In the genomic region with DNA sequence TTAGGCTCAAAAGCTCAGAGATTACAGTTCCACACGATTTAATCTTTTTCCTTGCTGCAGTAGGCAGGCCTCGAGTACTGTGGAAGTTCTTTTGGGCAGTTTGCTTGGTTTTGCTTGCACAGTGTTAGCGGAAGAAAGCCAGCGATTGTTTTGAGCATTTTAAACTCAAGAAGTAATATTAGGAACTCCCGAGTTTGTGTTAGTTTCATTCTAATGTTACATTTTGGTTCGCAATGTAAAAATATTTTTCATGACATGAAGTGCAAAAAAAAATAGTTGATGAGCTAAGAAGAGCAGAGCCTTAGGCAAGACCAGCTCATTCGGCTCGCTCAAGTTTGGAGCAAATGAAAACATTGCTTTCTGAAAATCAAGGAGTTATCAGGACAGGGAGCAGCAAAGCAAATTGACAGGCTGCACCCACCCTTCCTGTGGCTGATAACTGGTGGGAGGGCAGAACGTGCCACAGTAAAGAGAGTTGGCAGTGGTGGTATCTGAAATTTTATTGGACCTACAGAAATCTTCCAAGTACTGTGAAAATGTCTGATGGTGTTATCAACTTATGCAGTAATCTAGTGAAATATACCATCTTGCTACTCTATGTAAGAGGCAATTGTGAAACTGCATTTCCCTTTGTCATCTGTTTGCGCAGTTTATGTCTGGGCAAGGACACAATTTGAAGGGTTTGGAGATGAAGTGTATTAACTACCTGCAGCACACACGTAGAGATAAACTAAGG, we compare ENCODE assay signal across 2 cellular contexts.
TF ChIP-seq lines count a peak whose summit lies in the region.

No MANE protein-coding gene starts in this region.

TF ChIP-seq in SK-N-SH, 30 proteins besides CTCF, POLR2A, EP300 and RAD21 (continued from another document):
- TF ChIP-seq, protein P1, sequence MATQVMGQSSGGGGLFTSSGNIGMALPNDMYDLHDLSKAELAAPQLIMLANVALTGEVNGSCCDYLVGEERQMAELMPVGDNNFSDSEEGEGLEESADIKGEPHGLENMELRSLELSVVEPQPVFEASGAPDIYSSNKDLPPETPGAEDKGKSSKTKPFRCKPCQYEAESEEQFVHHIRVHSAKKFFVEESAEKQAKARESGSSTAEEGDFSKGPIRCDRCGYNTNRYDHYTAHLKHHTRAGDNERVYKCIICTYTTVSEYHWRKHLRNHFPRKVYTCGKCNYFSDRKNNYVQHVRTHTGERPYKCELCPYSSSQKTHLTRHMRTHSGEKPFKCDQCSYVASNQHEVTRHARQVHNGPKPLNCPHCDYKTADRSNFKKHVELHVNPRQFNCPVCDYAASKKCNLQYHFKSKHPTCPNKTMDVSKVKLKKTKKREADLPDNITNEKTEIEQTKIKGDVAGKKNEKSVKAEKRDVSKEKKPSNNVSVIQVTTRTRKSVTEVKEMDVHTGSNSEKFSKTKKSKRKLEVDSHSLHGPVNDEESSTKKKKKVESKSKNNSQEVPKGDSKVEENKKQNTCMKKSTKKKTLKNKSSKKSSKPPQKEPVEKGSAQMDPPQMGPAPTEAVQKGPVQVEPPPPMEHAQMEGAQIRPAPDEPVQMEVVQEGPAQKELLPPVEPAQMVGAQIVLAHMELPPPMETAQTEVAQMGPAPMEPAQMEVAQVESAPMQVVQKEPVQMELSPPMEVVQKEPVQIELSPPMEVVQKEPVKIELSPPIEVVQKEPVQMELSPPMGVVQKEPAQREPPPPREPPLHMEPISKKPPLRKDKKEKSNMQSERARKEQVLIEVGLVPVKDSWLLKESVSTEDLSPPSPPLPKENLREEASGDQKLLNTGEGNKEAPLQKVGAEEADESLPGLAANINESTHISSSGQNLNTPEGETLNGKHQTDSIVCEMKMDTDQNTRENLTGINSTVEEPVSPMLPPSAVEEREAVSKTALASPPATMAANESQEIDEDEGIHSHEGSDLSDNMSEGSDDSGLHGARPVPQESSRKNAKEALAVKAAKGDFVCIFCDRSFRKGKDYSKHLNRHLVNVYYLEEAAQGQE (IDR thresholded peaks at IDR 0.05; ENCODE audit: low read depth, low read length): no peak
- no peak for TF ChIP-seq RFX5 (IDR thresholded peaks at IDR 0.05; ENCODE audit: low read length)
- no peak for TF ChIP-seq YY1 (IDR thresholded peaks at IDR 0.05; ENCODE audit: low read depth)
- TF ChIP-seq, protein P2, sequence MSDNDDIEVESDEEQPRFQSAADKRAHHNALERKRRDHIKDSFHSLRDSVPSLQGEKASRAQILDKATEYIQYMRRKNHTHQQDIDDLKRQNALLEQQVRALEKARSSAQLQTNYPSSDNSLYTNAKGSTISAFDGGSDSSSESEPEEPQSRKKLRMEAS (IDR thresholded peaks at IDR 0.05; ENCODE audit: low read depth): no peak
- no peak for TF ChIP-seq FOXJ3 (CRISPR knock-in tag; IDR thresholded peaks at IDR 0.05)

TF ChIP-seq in SK-N-SH treated with all-trans-retinoic acid at 6 μM for 48 hours, 23 proteins besides CTCF, POLR2A, EP300 and RAD21 (continued from another document):
- no peak for TF ChIP-seq ESRRG (CRISPR knock-in tag; IDR thresholded peaks at IDR 0.05)
- no peak for TF ChIP-seq RARB (CRISPR knock-in tag; IDR thresholded peaks at IDR 0.05)
- TF ChIP-seq, protein P3, sequence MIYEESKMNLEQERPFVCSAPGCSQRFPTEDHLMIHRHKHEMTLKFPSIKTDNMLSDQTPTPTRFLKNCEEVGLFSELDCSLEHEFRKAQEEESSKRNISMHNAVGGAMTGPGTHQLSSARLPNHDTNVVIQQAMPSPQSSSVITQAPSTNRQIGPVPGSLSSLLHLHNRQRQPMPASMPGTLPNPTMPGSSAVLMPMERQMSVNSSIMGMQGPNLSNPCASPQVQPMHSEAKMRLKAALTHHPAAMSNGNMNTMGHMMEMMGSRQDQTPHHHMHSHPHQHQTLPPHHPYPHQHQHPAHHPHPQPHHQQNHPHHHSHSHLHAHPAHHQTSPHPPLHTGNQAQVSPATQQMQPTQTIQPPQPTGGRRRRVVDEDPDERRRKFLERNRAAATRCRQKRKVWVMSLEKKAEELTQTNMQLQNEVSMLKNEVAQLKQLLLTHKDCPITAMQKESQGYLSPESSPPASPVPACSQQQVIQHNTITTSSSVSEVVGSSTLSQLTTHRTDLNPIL (CRISPR knock-in tag; IDR thresholded peaks at IDR 0.05; ENCODE audit: low read depth): no peak
- TF ChIP-seq, protein P4, sequence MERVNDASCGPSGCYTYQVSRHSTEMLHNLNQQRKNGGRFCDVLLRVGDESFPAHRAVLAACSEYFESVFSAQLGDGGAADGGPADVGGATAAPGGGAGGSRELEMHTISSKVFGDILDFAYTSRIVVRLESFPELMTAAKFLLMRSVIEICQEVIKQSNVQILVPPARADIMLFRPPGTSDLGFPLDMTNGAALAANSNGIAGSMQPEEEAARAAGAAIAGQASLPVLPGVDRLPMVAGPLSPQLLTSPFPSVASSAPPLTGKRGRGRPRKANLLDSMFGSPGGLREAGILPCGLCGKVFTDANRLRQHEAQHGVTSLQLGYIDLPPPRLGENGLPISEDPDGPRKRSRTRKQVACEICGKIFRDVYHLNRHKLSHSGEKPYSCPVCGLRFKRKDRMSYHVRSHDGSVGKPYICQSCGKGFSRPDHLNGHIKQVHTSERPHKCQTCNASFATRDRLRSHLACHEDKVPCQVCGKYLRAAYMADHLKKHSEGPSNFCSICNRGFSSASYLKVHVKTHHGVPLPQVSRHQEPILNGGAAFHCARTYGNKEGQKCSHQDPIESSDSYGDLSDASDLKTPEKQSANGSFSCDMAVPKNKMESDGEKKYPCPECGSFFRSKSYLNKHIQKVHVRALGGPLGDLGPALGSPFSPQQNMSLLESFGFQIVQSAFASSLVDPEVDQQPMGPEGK (CRISPR knock-in tag; IDR thresholded peaks at IDR 0.05; ENCODE audit: borderline replicate concordance): no peak
- no peak for TF ChIP-seq ARNTL (CRISPR knock-in tag; IDR thresholded peaks at IDR 0.05; ENCODE audit: borderline replicate concordance, low read depth)
- no peak for TF ChIP-seq ZC3H10 (CRISPR knock-in tag; IDR thresholded peaks at IDR 0.05)
- TF ChIP-seq SNAI2 (CRISPR knock-in tag; IDR thresholded peaks at IDR 0.05): no peak
- TF ChIP-seq ZNF565 (CRISPR knock-in tag; conservative IDR thresholded peaks at IDR 0.05; ENCODE audit: low read depth): no peak
- TF ChIP-seq ZNF8 (CRISPR knock-in tag; IDR thresholded peaks at IDR 0.05): no peak
- no peak for TF ChIP-seq GLIS3 (CRISPR knock-in tag; IDR thresholded peaks at IDR 0.05)
